Comparison of ENCODE assay signal across 21 cellular contexts in the genomic region with DNA sequence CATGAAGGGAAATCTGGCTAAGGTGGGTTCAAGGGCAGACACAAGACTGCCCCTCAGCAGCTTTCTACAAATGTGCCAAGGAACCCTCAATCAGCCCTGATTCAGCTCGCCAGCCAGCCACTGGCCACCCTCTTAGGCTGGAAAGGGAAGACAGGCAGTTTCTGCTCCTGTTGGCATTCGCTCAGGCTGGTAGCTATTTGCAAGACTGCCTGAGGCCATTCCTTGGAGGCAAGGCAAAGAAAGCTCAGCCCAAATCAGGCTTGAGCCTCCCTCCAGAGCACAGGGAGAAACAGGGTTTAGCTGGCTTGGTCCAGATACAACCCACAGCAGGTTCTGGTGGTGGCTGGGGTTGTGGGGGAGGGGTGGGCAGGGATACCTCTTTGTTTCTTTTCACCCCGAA.
"Had no signal": no experiment of that assay in that cellular context is flagged by ENCODE, and none has a peak within 500 bp of the region (broad histone marks: within the 10 kb centered on the region; RNA-seq: fewer than 3 reads in every experiment).

No MANE protein-coding gene starts in this region.

- H3K27me3 ChIP-seq: colonic mucosa, spleen, tibial nerve, vagina had no signal

- H3K4me3 Mint-ChIP-seq: activated naive CD8-positive, alpha-beta T cell treated with anti-CD3 and anti-CD28 coated beads, Interleukin-2, amount 10 ng/mL, durations not matched to agents 7 days and 5 days; stimulated activated memory B cell treated with anti-CD40 and anti-IgM and Interleukin-4, amounts not matched to agents 10 μg/mL and 1 μg/mL and 100 μg/mL, for 72 hours; T-helper 1 cell treated with Interleukin-12 subunit alpha and Interleukin-12 subunit beta and Interleukin-4 antibody, amounts not matched to agents 30 μg/mL and 1 μg/mL, for 36 hours had no signal

- H3K27me3 Mint-ChIP-seq: activated naive CD8-positive, alpha-beta T cell treated with anti-CD3 and anti-CD28 coated beads, Interleukin-2, amount 10 ng/mL, durations not matched to agents 7 days and 5 days; progenitor cell of endocrine pancreas had no signal

- H3K9me3 ChIP-seq: colonic mucosa, spleen, tibial nerve, vagina had no signal

- H3K27ac ChIP-seq: colonic mucosa, spleen, tibial nerve, vagina had no signal

- H3K27ac Mint-ChIP-seq: activated naive CD8-positive, alpha-beta T cell treated with anti-CD3 and anti-CD28 coated beads, Interleukin-2, amount 10 ng/mL, durations not matched to agents 7 days and 5 days; stimulated activated memory B cell treated with anti-CD40 and anti-IgM and Interleukin-4, amounts not matched to agents 10 μg/mL and 1 μg/mL and 100 μg/mL, for 72 hours; T-helper 1 cell treated with Interleukin-12 subunit alpha and Interleukin-12 subunit beta and Interleukin-4 antibody, amounts not matched to agents 30 μg/mL and 1 μg/mL, for 36 hours had no signal

- ATAC-seq: sciatic nerve; stimulated activated memory B cell treated with anti-CD40 and anti-IgM and Interleukin-4, amounts not matched to agents 10 μg/mL and 1 μg/mL and 100 μg/mL, for 72 hours had no signal

- DNase-seq: activated CD4-positive, alpha-beta T cell treated with anti-CD3 and anti-CD28 coated beads, Interleukin-2, amount 50 U/mL, for 1 hour; activated CD4-positive, CD25-positive, alpha-beta regulatory T cell; activated effector memory CD4-positive, alpha-beta T cell treated with Interleukin-2 at 50 U/mL for 16 hours; activated naive CD8-positive, alpha-beta T cell treated with anti-CD3 and anti-CD28 coated beads, Interleukin-2, amount 10 ng/mL, durations not matched to agents 7 days and 5 days; activated T-cell treated with anti-CD3 and anti-CD28 coated beads, Interleukin-2, amount 50 U/mL, for 1 hour; aorta; colonic mucosa; effector CD4-positive, alpha-beta T cell; hippocampal formation; midbrain; nucleus accumbens; spleen; stimulated activated CD4-positive, alpha-beta T cell treated with anti-CD3 and anti-CD28 coated beads, Interleukin-1b, Interleukin-23, amount 100 ng/mL, for 48 hours had no signal

- H3K9me3 Mint-ChIP-seq: activated naive CD8-positive, alpha-beta T cell treated with anti-CD3 and anti-CD28 coated beads, Interleukin-2, amount 10 ng/mL, durations not matched to agents 7 days and 5 days; stimulated activated memory B cell treated with anti-CD40 and anti-IgM and Interleukin-4, amounts not matched to agents 10 μg/mL and 1 μg/mL and 100 μg/mL, for 72 hours; T-helper 1 cell treated with Interleukin-12 subunit alpha and Interleukin-12 subunit beta and Interleukin-4 antibody, amounts not matched to agents 30 μg/mL and 1 μg/mL, for 36 hours had no signal

- H3K36me3 ChIP-seq: colonic mucosa, vagina had no signal

- H3K36me3 Mint-ChIP-seq: activated naive CD8-positive, alpha-beta T cell treated with anti-CD3 and anti-CD28 coated beads, Interleukin-2, amount 10 ng/mL, durations not matched to agents 7 days and 5 days had no signal

- FAIRE-seq: bronchial epithelial cell, TTC549 had no signal

- H3K4me3 ChIP-seq: colonic mucosa, spleen, tibial nerve, vagina had no signal

- H3K4me1 ChIP-seq: colonic mucosa, vagina had no signal
